11 cellular contexts compared by ENCODE assay signal in the genomic region with DNA sequence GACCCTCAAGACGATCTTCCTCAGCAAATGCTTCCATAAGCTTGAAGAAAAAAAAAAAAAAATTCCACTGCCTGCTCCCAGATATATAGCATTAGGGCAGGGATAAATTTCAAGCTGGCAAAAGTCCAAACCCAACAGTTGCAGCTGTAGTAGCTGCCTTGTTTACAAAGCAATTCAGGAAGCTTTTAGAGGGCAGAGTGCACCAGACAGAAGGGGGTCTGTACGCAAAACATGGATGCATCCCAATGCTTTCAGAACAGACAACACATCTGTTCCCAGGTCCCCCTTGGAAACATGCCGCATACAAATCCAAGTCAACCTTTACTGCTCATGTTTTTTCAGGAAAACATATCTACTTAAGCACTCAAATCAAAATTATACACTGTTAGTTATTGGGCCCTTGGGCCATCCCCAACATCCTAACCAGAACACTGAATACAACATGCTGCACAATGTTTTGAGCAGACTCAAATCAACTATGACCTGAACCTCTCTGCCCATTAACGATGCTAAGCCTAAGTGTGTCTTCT.
DNase-seq lines count a peak whose midpoint lies in the region; ATAC-seq lines count a peak whose summit lies in the region.
"Had no signal": no experiment of that assay in that cellular context is flagged by ENCODE, and none has a peak within 500 bp of the region (broad histone marks: within the 10 kb centered on the region; RNA-seq: fewer than 3 reads in every experiment).

No MANE protein-coding gene starts in this region.

- no peak overlapping the region for H3K23ac ChIP-seq in mesenchymal stem cell (ENCODE audit: low read length in 2 of 2)

- H3K27ac ChIP-seq in mesenchymal stem cell (ENCODE audit: low read length, poor library complexity, severe bottlenecking) = no peak overlapping the region
- H3K27ac ChIP-seq: C4-2B had no signal

- no peak overlapping the region for H2BK15ac ChIP-seq in mesenchymal stem cell (ENCODE audit: low read depth, poor library complexity, severe bottlenecking)

- H3K36me3 ChIP-seq in mesenchymal stem cell (ENCODE audit: control insufficient read depth in 1 of 2, insufficient read depth in 2 of 2, low read depth in 1 of 2, low read length in 2 of 2) = no peaks in the 10 kb centered on the region

- DNase-seq in DMS79 (lab: John Stamatoyannopoulos, UW) (peak; percentile 100), NCI-H187 treated with DMSO at 0.1 percent for 48 hours (lab: John Stamatoyannopoulos, UW) (peak; percentile 84), RPMI7951 (ENCODE audit: low read depth) (peak; percentile 26), mesenchymal stem cell (peak; percentile 53), MV-4-11 (lab: John Stamatoyannopoulos, UW) (no peak), T-helper 2 cell (no peak)
- DNase-seq: GOT3, kidney had no signal

- H3K4me1 ChIP-seq in mesenchymal stem cell (ENCODE audit: control insufficient read depth, insufficient read depth, low read depth, low read length) = peaks cover 1% of the 10 kb centered on the region

- no peak overlapping the region for H3K4me3 ChIP-seq in mesenchymal stem cell (ENCODE audit: insufficient read depth in 1 of 2, low read depth in 1 of 2, low read length in 2 of 2)

- no peak overlapping the region for H3K14ac ChIP-seq in mesenchymal stem cell (ENCODE audit: low read length in 2 of 2)

- no peak overlapping the region for H2BK120ac ChIP-seq in mesenchymal stem cell (ENCODE audit: low read depth, low read length)

- no peak overlapping the region for H2BK12ac ChIP-seq in mesenchymal stem cell (ENCODE audit: low read length in 2 of 2)

- H3K4ac ChIP-seq in mesenchymal stem cell (ENCODE audit: low read depth in 1 of 2, low read length in 2 of 2) = no peak overlapping the region

- no peak overlapping the region for H4K8ac ChIP-seq in mesenchymal stem cell (ENCODE audit: low read length)

- no peak for ATAC-seq in GM18498 (IDR thresholded peaks at IDR 0.05; ENCODE audit: unreplicated experiment)
- no peak for ATAC-seq in GM19023 (IDR thresholded peaks at IDR 0.05; ENCODE audit: unreplicated experiment)

- no peaks in the 10 kb centered on the region for H3K9me3 ChIP-seq in mesenchymal stem cell (ENCODE audit: control insufficient read depth, low read length)

- H3K79me1 ChIP-seq in mesenchymal stem cell (replicated peaks; ENCODE audit: low read length, poor library complexity, severe bottlenecking) = peaks cover 20% of the 10 kb centered on the region

- WGBS in mesenchymal stem cell = 12% methylated on average over 4 of the region's 4 CpGs

- H2AK5ac ChIP-seq in mesenchymal stem cell (ENCODE audit: low read length, severe bottlenecking) = no peak overlapping the region

- no peaks in the 10 kb centered on the region for H3K27me3 ChIP-seq in mesenchymal stem cell (ENCODE audit: control insufficient read depth in 1 of 2, insufficient read depth in 1 of 2, low read length in 2 of 2)

- H3K9ac ChIP-seq in mesenchymal stem cell (ENCODE audit: low read length) = no peak overlapping the region

- no peak overlapping the region for H2AFZ ChIP-seq in mesenchymal stem cell (ENCODE audit: low read depth, low read length)

- no peak overlapping the region for H4K91ac ChIP-seq in mesenchymal stem cell (ENCODE audit: low read length)

- H3K18ac ChIP-seq in mesenchymal stem cell (ENCODE audit: low read depth in 1 of 2, low read length in 2 of 2) = no peak overlapping the region

- no peak overlapping the region for H2BK5ac ChIP-seq in mesenchymal stem cell (ENCODE audit: low read depth, low read length, poor library complexity, severe bottlenecking)

- no peak overlapping the region for H3K4me2 ChIP-seq in mesenchymal stem cell (ENCODE audit: low read length, poor library complexity, severe bottlenecking)

Comparison
In these comparisons a context has a peak if more than half of its experiments do, and no peak if none do; other contexts are left out.
1. DNase-seq: peak in DMS79 (single experiment), NCI-H187 treated with DMSO at 0.1 percent for 48 hours (single experiment), RPMI7951 (single experiment) and mesenchymal stem cell (single experiment); none in MV-4-11 (single experiment) and T-helper 2 cell (0 of 5).